In genomic region chr1:109275706-109276345, GRCh38 we compare ENCODE assay signal across 11 cellular contexts. TPM values are rescaled to one million over a fixed set of nuclear protein-coding genes. Genes with fewer than 3 reads are reported as not detected.
DNase-seq lines count a peak whose midpoint lies in the region; ATAC-seq, FAIRE-seq and TF ChIP-seq lines count a peak whose summit lies in the region.
"Had no signal": no experiment of that assay in that cellular context is flagged by ENCODE, and none has a peak within 500 bp of the region (broad histone marks: within the 10 kb centered on the region; RNA-seq: fewer than 3 reads in every experiment).

No MANE protein-coding gene starts in this region.

- H3K9me3 Mint-ChIP-seq in endodermal cell, result no peaks in the 10 kb centered on the region
- H3K9me3 Mint-ChIP-seq in mesothelial cell of epicardium, result no peaks in the 10 kb centered on the region
- H3K9me3 Mint-ChIP-seq: natural killer cell had no signal

- H3K27me3 Mint-ChIP-seq in endodermal cell (ENCODE audit: insufficient read depth), result peaks cover 2% of the 10 kb centered on the region
- no peaks in the 10 kb centered on the region for H3K27me3 Mint-ChIP-seq in mesothelial cell of epicardium (ENCODE audit: low read depth)

- intact Hi-C loops in Panc1 (cut with micrococcal nuclease; ENCODE audit: unreplicated experiment), result no loop called here

- POLR2A ChIA-PET in Panc1 (lab: Charles Lee), result interaction anchor here (0.6 kb wide), 2 partner anchors 8 to 117 kb away, joined by 3 to 7 read pairs; no protein-coding TSS in a partner anchor

- ATAC-seq in Panc1 (no peak), HG02588 (IDR thresholded peaks at IDR 0.05; ENCODE audit: unreplicated experiment) (no peak)
- ATAC-seq: natural killer cell had no signal

- CTCF ChIA-PET in Panc1 (lab: Charles Lee), result interaction anchor here (0.5 kb wide), 1 partner anchor 34 kb away, joined by 5 read pairs; no protein-coding TSS in a partner anchor

- in situ Hi-C loops in Panc1 (cut with HindIII; ENCODE audit: low pct_unique_long_range_greater_than_20kb, low sequenced_read_pairs), result no loop called here

- no peak for TF ChIP-seq CTCF in AG09309 (IDR thresholded peaks at IDR 0.05; ENCODE audit: control insufficient read depth, insufficient read depth, low read depth, low read length, missing control alignments)
- TF ChIP-seq CTCF in Panc1 (IDR thresholded peaks at IDR 0.05), result no peak
- no peak for TF ChIP-seq CTCF in endodermal cell (conservative IDR thresholded peaks at IDR 0.05)
- no peak for TF ChIP-seq CTCF in mesothelial cell of epicardium (IDR thresholded peaks at IDR 0.05; ENCODE audit: unreplicated experiment)
- no peak for TF ChIP-seq CTCF in D721Med (IDR thresholded peaks at IDR 0.05; ENCODE audit: insufficient read depth, missing control alignments)

- H3K4me3 ChIP-seq in AG09309 (ENCODE audit: control insufficient read depth, low read depth, low read length) (no peak overlapping the region), Panc1 (ENCODE audit: low read depth in 2 of 2, low read length in 2 of 2) (no peak overlapping the region), endodermal cell (ENCODE audit: low read length) (no peak overlapping the region)

- WGBS in endodermal cell (ENCODE audit: insufficient coverage in 1 of 2, insufficient read length in 1 of 2), 2 experiments, result 80 to 81% methylated on average over 5 to 9 of the region's 9 CpGs

- H3K36me3 Mint-ChIP-seq in endodermal cell (ENCODE audit: low read depth) (peaks cover 20% of the 10 kb centered on the region), mesothelial cell of epicardium (peaks cover 9% of the 10 kb centered on the region)
- H3K36me3 Mint-ChIP-seq: natural killer cell had no signal

- H3K27ac Mint-ChIP-seq in endodermal cell (peak overlapping the region; percentile 17), mesothelial cell of epicardium (peak overlapping the region; percentile 76)
- H3K27ac Mint-ChIP-seq: natural killer cell had no signal

- H3K9ac ChIP-seq in endodermal cell (ENCODE audit: extremely low read depth, low read length, poor library complexity, severe bottlenecking), result no peak overlapping the region

- H3K27me3 ChIP-seq in Panc1 (ENCODE audit: control insufficient read depth, insufficient read depth, low read length), result no peaks in the 10 kb centered on the region
- H3K27me3 ChIP-seq in endodermal cell (ENCODE audit: control insufficient read depth, insufficient read depth, low read length, poor library complexity, severe bottlenecking), result no peaks in the 10 kb centered on the region

- H3K27ac ChIP-seq in Panc1 (ENCODE audit: low read length), result peak overlapping the region; percentile 71
- peak overlapping the region; percentile 73 for H3K27ac ChIP-seq in endodermal cell (ENCODE audit: low read depth, low read length)

- FAIRE-seq in D721Med (lab: Jason Lieb, UNC), result no peak

- H3K36me3 ChIP-seq in Panc1 (ENCODE audit: control insufficient read depth, insufficient read depth, low read length) (no peaks in the 10 kb centered on the region; the same call in 1 of the 2 replicates), endodermal cell (ENCODE audit: control insufficient read depth, insufficient read depth, low read length) (peaks cover 21% of the 10 kb centered on the region)

- DNase-seq in AG09309 (ENCODE audit: low read depth) (peak; percentile 24), Panc1 (ENCODE audit: low read depth, low spot score) (no peak), endodermal cell (no peak), mesothelial cell of epicardium (ENCODE audit: low spot score in 2 of 2, unreplicated experiment in 2 of 2) (no peak), HK-2 (ENCODE audit: unreplicated experiment) (no peak), D721Med (ENCODE audit: insufficient read length, low spot score) (no peak), midbrain (lab: John Stamatoyannopoulos, UW) (no peak)
- DNase-seq: activated gamma-delta T cell treated with Interleukin-2 at 50 U/mL for 16 hours, dermis blood vessel endothelial cell, natural killer cell had no signal

- H3K4me3 Mint-ChIP-seq in endodermal cell (no peak overlapping the region), mesothelial cell of epicardium (peak overlapping the region; percentile 32)
- H3K4me3 Mint-ChIP-seq: natural killer cell had no signal

- no TSS peak for BruUV-seq in Panc1 (replicated peaks; lab: Mats Ljungman, UMichigan)

- H3K9me3 ChIP-seq in Panc1 (ENCODE audit: control insufficient read depth, insufficient read depth, low read depth, low read length), result no peaks in the 10 kb centered on the region
- no peaks in the 10 kb centered on the region for H3K9me3 ChIP-seq in endodermal cell (ENCODE audit: control insufficient read depth, low read length)

- H3K4me1 ChIP-seq in Panc1 (ENCODE audit: control insufficient read depth, insufficient read depth, low read length) (peaks cover 22% of the 10 kb centered on the region), endodermal cell (ENCODE audit: control insufficient read depth, insufficient read depth, low read length) (peaks cover 8% of the 10 kb centered on the region)

- H3K4me1 Mint-ChIP-seq in endodermal cell (peaks cover 29% of the 10 kb centered on the region), mesothelial cell of epicardium (peaks cover 41% of the 10 kb centered on the region)

RNA-seq across cellular contexts. Expression of gene PSRC1, which starts 7.1 kb away (rescaled TPM):
- 40.6 TPM for total RNA-seq in Panc1 (2021; ENCODE audit: unreplicated experiment)
- polyA plus RNA-seq in Panc1 (2012; ENCODE audit: insufficient read length), result 22.9 TPM
- 10 to 100 TPM; 38.5 to 72.7 TPM for total RNA-seq in endodermal cell
- 91.5 TPM for polyA plus RNA-seq in endodermal cell (2013, experiment 1 of 2)
- 92.2 TPM for polyA plus RNA-seq in endodermal cell (2013, experiment 2 of 2)
- total RNA-seq in mesothelial cell of epicardium, result 15.8 to 18.3 TPM (median 17.6 TPM) in 3 replicates

RNA-seq across cellular contexts. Expression of gene CELSR2, which starts 26.5 kb away (rescaled TPM):
- 4.1 TPM for total RNA-seq in Panc1 (2021; ENCODE audit: unreplicated experiment)
- polyA plus RNA-seq in Panc1 (2012; ENCODE audit: insufficient read length), result 5.1 TPM
- total RNA-seq in endodermal cell, result 10 to 100 TPM; 16.1 to 20.2 TPM
- 72.5 TPM for polyA plus RNA-seq in endodermal cell (2013, experiment 1 of 2)
- 63.1 TPM for polyA plus RNA-seq in endodermal cell (2013, experiment 2 of 2)
- total RNA-seq in mesothelial cell of epicardium, result 24.9 to 27.1 TPM (median 25.0 TPM) in 3 replicates

RNA-seq across cellular contexts. Expression of gene MYBPHL, which starts 31.0 kb away (rescaled TPM):
- total RNA-seq in Panc1 (2021; ENCODE audit: unreplicated experiment) (not detected), endodermal cell (not detected), mesothelial cell of epicardium (not detected in 3 replicates)
- polyA plus RNA-seq in Panc1 (2012; ENCODE audit: insufficient read length), result not detected
- not detected for polyA plus RNA-seq in endodermal cell (2013, experiment 1 of 2)
- polyA plus RNA-seq in endodermal cell (2013, experiment 2 of 2), result not detected
- total RNA-seq: dermis blood vessel endothelial cell, natural killer cell had no signal
